10 cellular contexts compared by ENCODE assay signal in genomic region chr19:13169769-13170168, GRCh38. TPM values are rescaled to one million over a fixed set of nuclear protein-coding genes. Genes with fewer than 3 reads are reported as not detected.
DNase-seq lines count a peak whose midpoint lies in the region; ATAC-seq and TF ChIP-seq lines count a peak whose summit lies in the region.
"Had no signal": no experiment of that assay in that cellular context is flagged by ENCODE, and none has a peak within 500 bp of the region (broad histone marks: within the 10 kb centered on the region; RNA-seq: fewer than 3 reads in every experiment).

No MANE protein-coding gene starts in this region.

- H3K27me3 Mint-ChIP-seq in osteocyte (ENCODE audit: unreplicated experiment), result no peaks in the 10 kb centered on the region

- H3K4me3 Mint-ChIP-seq in osteocyte (ENCODE audit: unreplicated experiment), result no peak overlapping the region

- H3K4me3 ChIP-seq in effector memory CD4-positive, alpha-beta T cell (ENCODE audit: insufficient read depth, low read depth, low read length, poor library complexity, severe bottlenecking), result peak overlapping the region; percentile 22
- H3K4me3 ChIP-seq: SK-N-MC had no signal

- no peaks in the 10 kb centered on the region for H3K36me3 Mint-ChIP-seq in osteocyte (ENCODE audit: unreplicated experiment)

- no peaks in the 10 kb centered on the region for H3K9me3 ChIP-seq in effector memory CD4-positive, alpha-beta T cell (ENCODE audit: control insufficient read depth, low read length)

- peaks cover 71% of the 10 kb centered on the region for H3K4me1 ChIP-seq in effector memory CD4-positive, alpha-beta T cell (ENCODE audit: control insufficient read depth, insufficient read depth, low read length, poor library complexity, severe bottlenecking)

- DNase-seq in Daoy (ENCODE audit: low read depth) (peak; percentile 83), NCI-H460 (ENCODE audit: extremely low read depth, low read depth) (peak; percentile 53), osteocyte (ENCODE audit: extremely low spot score, unreplicated experiment) (no peak), NCI-H1930 (lab: John Stamatoyannopoulos, UW) (no peak), NCI-H510A treated with DMSO at 0.1 percent for 48 hours (lab: John Stamatoyannopoulos, UW) (no peak)
- no peak for DNase-seq in effector memory CD4-positive, alpha-beta T cell

- H3K27ac Mint-ChIP-seq in osteocyte (ENCODE audit: unreplicated experiment), result peak overlapping the region; percentile 95

- peaks cover 64% of the 10 kb centered on the region for H3K4me1 Mint-ChIP-seq in osteocyte (ENCODE audit: unreplicated experiment)

- ATAC-seq in GM18873 (IDR thresholded peaks at IDR 0.05; ENCODE audit: low FRiP score, unreplicated experiment) (no peak), GM19395 (IDR thresholded peaks at IDR 0.05; ENCODE audit: unreplicated experiment) (no peak)

- H3K27ac ChIP-seq in effector memory CD4-positive, alpha-beta T cell (ENCODE audit: insufficient read depth, low read length, poor library complexity, severe bottlenecking), result peak overlapping the region; percentile 78
- H3K27ac ChIP-seq: HL-60, SK-N-MC had no signal

- H3K9me3 Mint-ChIP-seq in osteocyte (ENCODE audit: unreplicated experiment), result no peaks in the 10 kb centered on the region

- H3K36me3 ChIP-seq in effector memory CD4-positive, alpha-beta T cell (ENCODE audit: control insufficient read depth, insufficient read depth, low read length), result no peaks in the 10 kb centered on the region

- TF ChIP-seq CTCF in osteocyte (IDR thresholded peaks at IDR 0.05), result no peak

- no peaks in the 10 kb centered on the region for H3K27me3 ChIP-seq in effector memory CD4-positive, alpha-beta T cell (replicated peaks; ENCODE audit: control insufficient read depth, insufficient read depth, low read length, poor library complexity, severe bottlenecking)

RNA-seq across cellular contexts. Expression of gene IER2, which starts 19.6 kb away (rescaled TPM):
- total RNA-seq in Daoy (2014; rRNA removed; shearing (Covaris generic)), result 23.7 and 27.3 TPM in 2 replicates
- 35.3 and 43.7 TPM in 2 replicates for total RNA-seq in NCI-H460 (2014; rRNA removed; shearing (Covaris generic))
- 69.8 and 77.7 TPM in 2 replicates for polyA plus RNA-seq in NCI-H460 (2014; cell fraction: nucleus; rRNA removed)
- total RNA-seq in osteocyte, result 109 and 148 TPM in 2 replicates

RNA-seq across cellular contexts. Expression of gene STX10, which starts 19.6 kb away (rescaled TPM):
- total RNA-seq in Daoy (2014; rRNA removed; shearing (Covaris generic)), result 88.8 and 89.8 TPM in 2 replicates
- 49.9 and 58.8 TPM in 2 replicates for total RNA-seq in NCI-H460 (2014; rRNA removed; shearing (Covaris generic))
- 177 and 192 TPM in 2 replicates for polyA plus RNA-seq in NCI-H460 (2014; cell fraction: nucleus; rRNA removed)
- total RNA-seq in osteocyte, result 48.5 and 50.5 TPM in 2 replicates

RNA-seq across cellular contexts. Expression of gene NACC1, which starts 51.7 kb away (rescaled TPM):
- 50.6 and 51.2 TPM in 2 replicates for total RNA-seq in Daoy (2014; rRNA removed; shearing (Covaris generic))
- 32.0 and 35.3 TPM in 2 replicates for total RNA-seq in NCI-H460 (2014; rRNA removed; shearing (Covaris generic))
- 24.8 and 58.7 TPM in 2 replicates for polyA plus RNA-seq in NCI-H460 (2014; cell fraction: nucleus; rRNA removed)
- 40.4 and 45.1 TPM in 2 replicates for total RNA-seq in osteocyte

RNA-seq across cellular contexts. Expression of gene TRMT1, which starts 53.2 kb away (rescaled TPM):
- 61.6 and 67.5 TPM in 2 replicates for total RNA-seq in Daoy (2014; rRNA removed; shearing (Covaris generic))
- total RNA-seq in NCI-H460 (2014; rRNA removed; shearing (Covaris generic)), result 36.2 and 42.8 TPM in 2 replicates
- polyA plus RNA-seq in NCI-H460 (2014; cell fraction: nucleus; rRNA removed), result 254 and 276 TPM in 2 replicates
- total RNA-seq in osteocyte, result 37.4 and 43.1 TPM in 2 replicates

Comparison
In these comparisons a context has a peak if more than half of its experiments do, and no peak if none do; other contexts are left out.
1. DNase-seq: peak in Daoy (single experiment) and NCI-H460 (single experiment); none in effector memory CD4-positive, alpha-beta T cell (0 of 3), osteocyte (single experiment), NCI-H1930 (0 of 2) and NCI-H510A treated with DMSO at 0.1 percent for 48 hours (single experiment).